In the genomic region with DNA sequence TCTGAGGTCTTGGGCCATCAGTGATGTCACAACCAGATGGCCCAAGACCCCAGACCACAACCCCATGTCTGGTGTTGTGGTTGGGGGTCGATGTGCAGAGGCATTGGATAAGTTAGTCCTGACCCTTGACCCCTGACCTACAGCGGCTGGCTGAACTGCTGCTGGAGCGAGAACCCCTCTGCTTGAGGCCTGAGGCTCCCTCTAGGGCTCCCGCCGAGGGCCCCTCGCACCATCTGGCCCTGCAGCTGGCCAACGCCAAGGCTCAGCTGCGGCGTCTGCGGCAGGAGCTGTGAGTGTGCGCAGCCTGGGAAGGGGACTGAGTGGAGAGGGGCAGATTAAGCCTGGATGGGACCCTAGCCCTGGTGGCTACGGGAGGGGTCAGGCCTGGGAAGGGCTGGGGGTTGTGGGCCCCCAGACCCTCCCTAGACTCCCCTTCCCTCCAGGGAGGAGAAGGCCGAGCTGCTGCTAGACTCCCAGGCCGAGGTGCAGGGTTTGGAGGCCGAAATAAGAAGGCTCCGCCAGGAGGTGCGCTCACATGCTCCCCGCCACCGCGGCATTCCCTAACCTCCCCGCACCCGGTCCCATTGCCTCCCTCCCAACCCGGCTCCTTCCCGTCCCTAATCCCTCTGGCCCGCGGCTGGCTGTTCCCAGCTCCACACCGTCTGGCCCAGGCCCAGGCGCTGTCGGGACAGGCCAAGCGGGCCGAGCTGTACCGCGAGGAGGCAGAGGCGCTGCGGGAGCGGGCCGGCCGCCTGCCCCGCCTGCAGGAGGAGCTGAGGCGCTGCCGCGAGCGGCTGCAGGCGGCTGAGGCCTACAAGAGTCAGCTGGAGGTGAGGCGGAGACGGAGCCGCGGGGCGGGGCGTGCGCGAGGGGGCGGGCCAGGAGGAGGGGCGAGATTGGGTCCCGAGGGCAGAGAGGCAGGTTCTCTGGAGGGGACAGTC, we compare ENCODE assay signal across 8 cellular contexts. TPM values are rescaled to one million over a fixed set of nuclear protein-coding genes. Genes with fewer than 3 reads are reported as not detected.
DNase-seq lines count a peak whose midpoint lies in the region; ATAC-seq and TF ChIP-seq lines count a peak whose summit lies in the region.

No MANE protein-coding gene starts in this region.

- peak overlapping the region; percentile 34; the same call in 1 of the 2 replicates for H3K9ac ChIP-seq in HUES64 (ENCODE audit: low read depth, low read length)

- no peak overlapping the region for H3K27ac ChIP-seq in HUES64 (ENCODE audit: low read depth, low read length)

- H3K9me3 ChIP-seq in HUES64 (ENCODE audit: insufficient read depth, low read depth, low read length), result no peaks in the 10 kb centered on the region
- no peaks in the 10 kb centered on the region for H3K9me3 ChIP-seq in Caco-2

- CTCF ChIA-PET in Caco-2 (lab: Charles Lee), result interaction anchor here (1.0 to 4.1 kb wide), 4 partner anchors 13 to 38 kb away, joined by 3 to 16 read pairs (median 10); a partner anchor contains a TSS

- no peaks in the 10 kb centered on the region for H3K9me3 Mint-ChIP-seq in activated T-helper 2 cell treated with anti-CD3 and anti-CD28 coated beads, Interferon-gamma antibody, Interleukin-2, Interleukin-4, amounts not matched to agents 10 μg/mL and 5 μg/mL and 100 μg/mL, durations not matched to agents 14 hours and 24 hours and 36 hours
- H3K9me3 Mint-ChIP-seq in natural killer cell treated with Interleukin-12 subunit alpha and Interleukin-12 subunit beta and Interleukin-15 and Interleukin-18, amount 100 ng/mL, for 72 hours, result no peaks in the 10 kb centered on the region
- H3K9me3 Mint-ChIP-seq in Caco-2 (ENCODE audit: unreplicated experiment), result no peaks in the 10 kb centered on the region

- H3K27ac Mint-ChIP-seq in activated T-helper 2 cell treated with anti-CD3 and anti-CD28 coated beads, Interferon-gamma antibody, Interleukin-2, Interleukin-4, amounts not matched to agents 10 μg/mL and 5 μg/mL and 100 μg/mL, durations not matched to agents 14 hours and 24 hours and 36 hours, result no peak overlapping the region
- no peak overlapping the region for H3K27ac Mint-ChIP-seq in natural killer cell treated with Interleukin-12 subunit alpha and Interleukin-12 subunit beta and Interleukin-15 and Interleukin-18, amount 100 ng/mL, for 72 hours
- no peak overlapping the region for H3K27ac Mint-ChIP-seq in Caco-2 (ENCODE audit: unreplicated experiment)

- TF ChIP-seq CTCF in GM12872 (IDR thresholded peaks at IDR 0.05; ENCODE audit: insufficient read depth, low read depth, low read length) (peak; percentile 42; the same call in 2 of the 3 replicates), fibroblast of pulmonary artery (IDR thresholded peaks at IDR 0.05; ENCODE audit: low read length, missing control alignments) (no peak), Caco-2 (IDR thresholded peaks at IDR 0.05; ENCODE audit: insufficient read depth in 1 of 2, low read depth in 1 of 2, low read length in 1 of 2, severe bottlenecking in 1 of 2, unreplicated experiment in 1 of 2) (no peak)

- no peaks in the 10 kb centered on the region for H3K27me3 Mint-ChIP-seq in activated T-helper 2 cell treated with anti-CD3 and anti-CD28 coated beads, Interferon-gamma antibody, Interleukin-2, Interleukin-4, amounts not matched to agents 10 μg/mL and 5 μg/mL and 100 μg/mL, durations not matched to agents 14 hours and 24 hours and 36 hours (ENCODE audit: low read depth)
- no peaks in the 10 kb centered on the region for H3K27me3 Mint-ChIP-seq in natural killer cell treated with Interleukin-12 subunit alpha and Interleukin-12 subunit beta and Interleukin-15 and Interleukin-18, amount 100 ng/mL, for 72 hours
- H3K27me3 Mint-ChIP-seq in Caco-2 (ENCODE audit: insufficient read depth, unreplicated experiment), result no peaks in the 10 kb centered on the region

- DNase-seq in RPMI7951 (ENCODE audit: low read depth), result peak; percentile 68
- DNase-seq in activated T-helper 2 cell treated with anti-CD3 and anti-CD28 coated beads, Interferon-gamma antibody, Interleukin-2, Interleukin-4, amounts not matched to agents 10 μg/mL and 5 μg/mL and 100 μg/mL, durations not matched to agents 14 hours and 24 hours and 36 hours (ENCODE audit: low spot score), result peak; percentile 91
- DNase-seq in fibroblast of pulmonary artery (ENCODE audit: low read depth), result peak; percentile 87
- peak; percentile 90 for DNase-seq in natural killer cell treated with Interleukin-12 subunit alpha and Interleukin-12 subunit beta and Interleukin-15 and Interleukin-18, amount 100 ng/mL, for 72 hours (ENCODE audit: low spot score)
- DNase-seq in stimulated activated naive CD4-positive, alpha-beta T cell (lab: John Stamatoyannopoulos, UW), result peak; percentile 78 to 90 (median 86)
- DNase-seq in Caco-2, result no peak

- H3K36me3 Mint-ChIP-seq in activated T-helper 2 cell treated with anti-CD3 and anti-CD28 coated beads, Interferon-gamma antibody, Interleukin-2, Interleukin-4, amounts not matched to agents 10 μg/mL and 5 μg/mL and 100 μg/mL, durations not matched to agents 14 hours and 24 hours and 36 hours (ENCODE audit: low read depth), result peaks cover 48% of the 10 kb centered on the region
- no peaks in the 10 kb centered on the region for H3K36me3 Mint-ChIP-seq in natural killer cell treated with Interleukin-12 subunit alpha and Interleukin-12 subunit beta and Interleukin-15 and Interleukin-18, amount 100 ng/mL, for 72 hours
- H3K36me3 Mint-ChIP-seq in Caco-2 (ENCODE audit: insufficient read depth, unreplicated experiment), result no peaks in the 10 kb centered on the region

- H3K27me3 ChIP-seq in HUES64 (ENCODE audit: insufficient read depth, low read length) (no peaks in the 10 kb centered on the region), Caco-2 (replicated peaks; ENCODE audit: control insufficient read depth, insufficient read depth, low read length) (no peaks in the 10 kb centered on the region)

- peak; percentile 82 to 87 for ATAC-seq in natural killer cell treated with Interleukin-12 subunit alpha and Interleukin-12 subunit beta and Interleukin-15 and Interleukin-18, amount 100 ng/mL, for 72 hours

- no TSS peak for BruUV-seq in Caco-2 (replicated peaks; lab: Mats Ljungman, UMichigan)

- WGBS in HUES64, result 24% methylated on average over 55 of the region's 55 CpGs

- peak overlapping the region; percentile 26 for H3K4me3 Mint-ChIP-seq in activated T-helper 2 cell treated with anti-CD3 and anti-CD28 coated beads, Interferon-gamma antibody, Interleukin-2, Interleukin-4, amounts not matched to agents 10 μg/mL and 5 μg/mL and 100 μg/mL, durations not matched to agents 14 hours and 24 hours and 36 hours (ENCODE audit: low read depth)
- H3K4me3 Mint-ChIP-seq in natural killer cell treated with Interleukin-12 subunit alpha and Interleukin-12 subunit beta and Interleukin-15 and Interleukin-18, amount 100 ng/mL, for 72 hours, result peak overlapping the region; percentile 90
- H3K4me3 Mint-ChIP-seq in Caco-2 (ENCODE audit: unreplicated experiment), result no peak overlapping the region

- peaks cover 10% of the 10 kb centered on the region; the same call in 1 of the 2 replicates for H3K4me1 ChIP-seq in HUES64 (ENCODE audit: insufficient read depth, low read length)
- H3K4me1 ChIP-seq in Caco-2, result no peaks in the 10 kb centered on the region

- peak overlapping the region; percentile 87 for H3K4me3 ChIP-seq in HUES64 (ENCODE audit: low read length)
- H3K4me3 ChIP-seq in fibroblast of pulmonary artery (replicated peaks; ENCODE audit: low read depth, low read length), result peak overlapping the region; percentile 37
- no peak overlapping the region for H3K4me3 ChIP-seq in Caco-2 (ENCODE audit: low read depth, low read length)

- POLR2A ChIA-PET in Caco-2 (lab: Charles Lee), result interaction anchor here (0.6 kb wide), 2 partner anchors 17 to 38 kb away, joined by 3 to 14 read pairs; no protein-coding TSS in a partner anchor

- intact Hi-C loops in activated T-helper 2 cell treated with anti-CD3 and anti-CD28 coated beads, Interferon-gamma antibody, Interleukin-2, Interleukin-4, amounts not matched to agents 10 μg/mL and 5 μg/mL and 100 μg/mL, durations not matched to agents 14 hours and 24 hours and 36 hours (cut with micrococcal nuclease), result loop anchor here (2.0 to 5.0 kb wide), 2 partner anchors 17 to 35 kb away; a partner anchor contains a TSS
- intact Hi-C loops in Caco-2 (cut with micrococcal nuclease; ENCODE audit: unreplicated experiment), result no loop called here

- H3K36me3 ChIP-seq in HUES64 (ENCODE audit: insufficient read depth, low read length) (no peaks in the 10 kb centered on the region), Caco-2 (ENCODE audit: control insufficient read depth, insufficient read depth, low read length) (no peaks in the 10 kb centered on the region)

- H3K4me1 Mint-ChIP-seq in activated T-helper 2 cell treated with anti-CD3 and anti-CD28 coated beads, Interferon-gamma antibody, Interleukin-2, Interleukin-4, amounts not matched to agents 10 μg/mL and 5 μg/mL and 100 μg/mL, durations not matched to agents 14 hours and 24 hours and 36 hours (ENCODE audit: low read depth), result peaks cover 26% of the 10 kb centered on the region
- H3K4me1 Mint-ChIP-seq in natural killer cell treated with Interleukin-12 subunit alpha and Interleukin-12 subunit beta and Interleukin-15 and Interleukin-18, amount 100 ng/mL, for 72 hours (ENCODE audit: low read depth in 2 of 2), result peaks cover 27 to 44% of the 10 kb centered on the region in 2 donors
- H3K4me1 Mint-ChIP-seq in Caco-2 (ENCODE audit: low read depth, unreplicated experiment), result peaks cover 2% of the 10 kb centered on the region

RNA-seq across cellular contexts. Expression of a gene that starts 2.1 kb away (rescaled TPM):
- polyA plus RNA-seq in HUES64 (2013, experiment 1 of 2), result 2.0 TPM
- polyA plus RNA-seq in HUES64 (2013, experiment 2 of 2), result 3.9 TPM
- 1.2 and 2.8 TPM in 2 replicates for total RNA-seq in RPMI7951 (2014; rRNA removed; shearing (Covaris generic))
- 127 and 128 TPM in 2 replicates for total RNA-seq in activated T-helper 2 cell treated with anti-CD3 and anti-CD28 coated beads, Interferon-gamma antibody, Interleukin-2, Interleukin-4, amounts not matched to agents 10 μg/mL and 5 μg/mL and 100 μg/mL, durations not matched to agents 14 hours and 24 hours and 36 hours
- 100 to 1,000 TPM; 172 to 224 TPM for total RNA-seq in natural killer cell treated with Interleukin-12 subunit alpha and Interleukin-12 subunit beta and Interleukin-15 and Interleukin-18, amount 100 ng/mL, for 72 hours
- total RNA-seq in Caco-2 (2022), result 3.6 and 3.9 TPM in 2 replicates

RNA-seq across cellular contexts. Expression of a gene that starts 16.8 kb away (rescaled TPM):
- polyA plus RNA-seq in HUES64 (2013, experiment 1 of 2), result 7.5 TPM
- polyA plus RNA-seq in HUES64 (2013, experiment 2 of 2), result 9.3 TPM
- 20.8 and 35.0 TPM in 2 replicates for total RNA-seq in RPMI7951 (2014; rRNA removed; shearing (Covaris generic))
- total RNA-seq in activated T-helper 2 cell treated with anti-CD3 and anti-CD28 coated beads, Interferon-gamma antibody, Interleukin-2, Interleukin-4, amounts not matched to agents 10 μg/mL and 5 μg/mL and 100 μg/mL, durations not matched to agents 14 hours and 24 hours and 36 hours, result 38.7 and 43.7 TPM in 2 replicates
- 10 to 100 TPM; 20.7 to 29.5 TPM for total RNA-seq in natural killer cell treated with Interleukin-12 subunit alpha and Interleukin-12 subunit beta and Interleukin-15 and Interleukin-18, amount 100 ng/mL, for 72 hours
- 95.7 and 98.6 TPM in 2 replicates for total RNA-seq in Caco-2 (2022)

RNA-seq across cellular contexts. Expression of a gene that starts 24.2 kb away (rescaled TPM):
- polyA plus RNA-seq in HUES64 (2013, experiment 1 of 2), result 174 TPM
- 178 TPM for polyA plus RNA-seq in HUES64 (2013, experiment 2 of 2)
- total RNA-seq in RPMI7951 (2014; rRNA removed; shearing (Covaris generic)), result 245 and 355 TPM in 2 replicates
- 112 and 118 TPM in 2 replicates for total RNA-seq in activated T-helper 2 cell treated with anti-CD3 and anti-CD28 coated beads, Interferon-gamma antibody, Interleukin-2, Interleukin-4, amounts not matched to agents 10 μg/mL and 5 μg/mL and 100 μg/mL, durations not matched to agents 14 hours and 24 hours and 36 hours
- total RNA-seq in natural killer cell treated with Interleukin-12 subunit alpha and Interleukin-12 subunit beta and Interleukin-15 and Interleukin-18, amount 100 ng/mL, for 72 hours, result 100 to 1,000 TPM in 1 of 2 donors, 10 to 100 TPM in 1; 83.5 to 116 TPM
- 269 and 306 TPM in 2 replicates for total RNA-seq in Caco-2 (2022)

RNA-seq across cellular contexts. Expression of a gene that starts 24.8 kb away (rescaled TPM):
- 232 TPM for polyA plus RNA-seq in HUES64 (2013, experiment 1 of 2)
- 226 TPM for polyA plus RNA-seq in HUES64 (2013, experiment 2 of 2)
- 434 and 545 TPM in 2 replicates for total RNA-seq in RPMI7951 (2014; rRNA removed; shearing (Covaris generic))
- 290 and 291 TPM in 2 replicates for total RNA-seq in activated T-helper 2 cell treated with anti-CD3 and anti-CD28 coated beads, Interferon-gamma antibody, Interleukin-2, Interleukin-4, amounts not matched to agents 10 μg/mL and 5 μg/mL and 100 μg/mL, durations not matched to agents 14 hours and 24 hours and 36 hours
- total RNA-seq in natural killer cell treated with Interleukin-12 subunit alpha and Interleukin-12 subunit beta and Interleukin-15 and Interleukin-18, amount 100 ng/mL, for 72 hours, result 100 to 1,000 TPM; 171 to 203 TPM
- total RNA-seq in Caco-2 (2022), result 235 and 246 TPM in 2 replicates

RNA-seq across cellular contexts. Expression of a gene that starts 36.8 kb away (rescaled TPM):
- 21.4 TPM for polyA plus RNA-seq in HUES64 (2013, experiment 1 of 2)
- polyA plus RNA-seq in HUES64 (2013, experiment 2 of 2), result 17.6 TPM
- 7.4 and 10.8 TPM in 2 replicates for total RNA-seq in RPMI7951 (2014; rRNA removed; shearing (Covaris generic))
- 49.4 and 54.6 TPM in 2 replicates for total RNA-seq in activated T-helper 2 cell treated with anti-CD3 and anti-CD28 coated beads, Interferon-gamma antibody, Interleukin-2, Interleukin-4, amounts not matched to agents 10 μg/mL and 5 μg/mL and 100 μg/mL, durations not matched to agents 14 hours and 24 hours and 36 hours
- total RNA-seq in natural killer cell treated with Interleukin-12 subunit alpha and Interleukin-12 subunit beta and Interleukin-15 and Interleukin-18, amount 100 ng/mL, for 72 hours, result 100 to 1,000 TPM in 1 of 2 donors, 10 to 100 TPM in 1; 67.2 to 116 TPM
- total RNA-seq in Caco-2 (2022), result 66.9 and 71.7 TPM in 2 replicates

Comparison
In these comparisons a context has a peak if more than half of its experiments do, and no peak if none do; other contexts are left out.
1. DNase-seq: peak in RPMI7951 (single experiment), activated T-helper 2 cell treated with anti-CD3 and anti-CD28 coated beads, Interferon-gamma antibody, Interleukin-2, Interleukin-4, amounts not matched to agents 10 μg/mL and 5 μg/mL and 100 μg/mL, durations not matched to agents 14 hours and 24 hours and 36 hours (single experiment), fibroblast of pulmonary artery (single experiment), natural killer cell treated with Interleukin-12 subunit alpha and Interleukin-12 subunit beta and Interleukin-15 and Interleukin-18, amount 100 ng/mL, for 72 hours (single experiment) and stimulated activated naive CD4-positive, alpha-beta T cell (6 of 6); none in Caco-2 (0 of 2).
2. RNA of a gene that starts 2.1 kb away (total RNA-seq): 172 to 224 TPM in natural killer cell treated with Interleukin-12 subunit alpha and Interleukin-12 subunit beta and Interleukin-15 and Interleukin-18, amount 100 ng/mL, for 72 hours and 127 to 128 TPM in activated T-helper 2 cell treated with anti-CD3 and anti-CD28 coated beads, Interferon-gamma antibody, Interleukin-2, Interleukin-4, amounts not matched to agents 10 μg/mL and 5 μg/mL and 100 μg/mL, durations not matched to agents 14 hours and 24 hours and 36 hours; 3.6 to 3.9 TPM in Caco-2 and 1.2 to 2.8 TPM in RPMI7951; every median in the first group is over 10 times any median in the second.